1 cellular context compared by ENCODE assay signal in the genomic region with DNA sequence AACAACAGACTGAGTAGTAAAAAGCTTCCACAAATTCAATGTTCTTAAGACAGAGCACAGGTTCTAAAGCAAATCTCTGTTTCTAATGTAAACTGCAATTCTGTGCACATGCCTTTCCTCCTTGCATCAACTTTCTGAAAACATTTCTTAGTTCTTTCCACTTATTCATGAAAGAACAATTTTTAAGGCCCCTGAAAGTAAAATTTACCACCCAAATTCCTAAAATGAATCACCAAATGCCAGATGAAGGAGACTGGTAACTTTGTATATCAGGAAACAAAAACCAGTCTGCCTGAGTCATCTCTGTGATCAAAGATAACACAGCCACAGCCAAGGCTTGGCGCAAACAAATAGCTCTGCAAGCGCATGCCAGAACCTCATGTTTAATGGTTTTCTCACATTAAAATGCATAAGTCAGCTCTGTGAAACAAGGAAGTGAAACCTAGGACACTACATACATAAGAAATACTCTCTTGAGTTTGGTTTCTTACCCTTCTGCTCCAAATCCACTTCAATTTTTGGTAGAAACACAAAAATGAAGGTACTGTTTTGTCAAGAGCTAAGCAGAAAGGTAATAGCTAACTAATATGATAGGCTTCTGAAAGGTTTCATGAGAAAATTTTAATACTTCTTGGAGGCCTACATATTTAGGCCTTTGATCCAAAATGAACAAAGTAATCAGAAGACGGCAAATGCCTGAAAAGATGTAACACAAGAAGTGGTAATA.
TF ChIP-seq lines count a peak whose summit lies in the region.

No MANE protein-coding gene starts in this region.

TF ChIP-seq in K562, 482 proteins besides CTCF, POLR2A, EP300 and RAD21 (continued from another document and continues in another):
- TF ChIP-seq, protein P1, sequence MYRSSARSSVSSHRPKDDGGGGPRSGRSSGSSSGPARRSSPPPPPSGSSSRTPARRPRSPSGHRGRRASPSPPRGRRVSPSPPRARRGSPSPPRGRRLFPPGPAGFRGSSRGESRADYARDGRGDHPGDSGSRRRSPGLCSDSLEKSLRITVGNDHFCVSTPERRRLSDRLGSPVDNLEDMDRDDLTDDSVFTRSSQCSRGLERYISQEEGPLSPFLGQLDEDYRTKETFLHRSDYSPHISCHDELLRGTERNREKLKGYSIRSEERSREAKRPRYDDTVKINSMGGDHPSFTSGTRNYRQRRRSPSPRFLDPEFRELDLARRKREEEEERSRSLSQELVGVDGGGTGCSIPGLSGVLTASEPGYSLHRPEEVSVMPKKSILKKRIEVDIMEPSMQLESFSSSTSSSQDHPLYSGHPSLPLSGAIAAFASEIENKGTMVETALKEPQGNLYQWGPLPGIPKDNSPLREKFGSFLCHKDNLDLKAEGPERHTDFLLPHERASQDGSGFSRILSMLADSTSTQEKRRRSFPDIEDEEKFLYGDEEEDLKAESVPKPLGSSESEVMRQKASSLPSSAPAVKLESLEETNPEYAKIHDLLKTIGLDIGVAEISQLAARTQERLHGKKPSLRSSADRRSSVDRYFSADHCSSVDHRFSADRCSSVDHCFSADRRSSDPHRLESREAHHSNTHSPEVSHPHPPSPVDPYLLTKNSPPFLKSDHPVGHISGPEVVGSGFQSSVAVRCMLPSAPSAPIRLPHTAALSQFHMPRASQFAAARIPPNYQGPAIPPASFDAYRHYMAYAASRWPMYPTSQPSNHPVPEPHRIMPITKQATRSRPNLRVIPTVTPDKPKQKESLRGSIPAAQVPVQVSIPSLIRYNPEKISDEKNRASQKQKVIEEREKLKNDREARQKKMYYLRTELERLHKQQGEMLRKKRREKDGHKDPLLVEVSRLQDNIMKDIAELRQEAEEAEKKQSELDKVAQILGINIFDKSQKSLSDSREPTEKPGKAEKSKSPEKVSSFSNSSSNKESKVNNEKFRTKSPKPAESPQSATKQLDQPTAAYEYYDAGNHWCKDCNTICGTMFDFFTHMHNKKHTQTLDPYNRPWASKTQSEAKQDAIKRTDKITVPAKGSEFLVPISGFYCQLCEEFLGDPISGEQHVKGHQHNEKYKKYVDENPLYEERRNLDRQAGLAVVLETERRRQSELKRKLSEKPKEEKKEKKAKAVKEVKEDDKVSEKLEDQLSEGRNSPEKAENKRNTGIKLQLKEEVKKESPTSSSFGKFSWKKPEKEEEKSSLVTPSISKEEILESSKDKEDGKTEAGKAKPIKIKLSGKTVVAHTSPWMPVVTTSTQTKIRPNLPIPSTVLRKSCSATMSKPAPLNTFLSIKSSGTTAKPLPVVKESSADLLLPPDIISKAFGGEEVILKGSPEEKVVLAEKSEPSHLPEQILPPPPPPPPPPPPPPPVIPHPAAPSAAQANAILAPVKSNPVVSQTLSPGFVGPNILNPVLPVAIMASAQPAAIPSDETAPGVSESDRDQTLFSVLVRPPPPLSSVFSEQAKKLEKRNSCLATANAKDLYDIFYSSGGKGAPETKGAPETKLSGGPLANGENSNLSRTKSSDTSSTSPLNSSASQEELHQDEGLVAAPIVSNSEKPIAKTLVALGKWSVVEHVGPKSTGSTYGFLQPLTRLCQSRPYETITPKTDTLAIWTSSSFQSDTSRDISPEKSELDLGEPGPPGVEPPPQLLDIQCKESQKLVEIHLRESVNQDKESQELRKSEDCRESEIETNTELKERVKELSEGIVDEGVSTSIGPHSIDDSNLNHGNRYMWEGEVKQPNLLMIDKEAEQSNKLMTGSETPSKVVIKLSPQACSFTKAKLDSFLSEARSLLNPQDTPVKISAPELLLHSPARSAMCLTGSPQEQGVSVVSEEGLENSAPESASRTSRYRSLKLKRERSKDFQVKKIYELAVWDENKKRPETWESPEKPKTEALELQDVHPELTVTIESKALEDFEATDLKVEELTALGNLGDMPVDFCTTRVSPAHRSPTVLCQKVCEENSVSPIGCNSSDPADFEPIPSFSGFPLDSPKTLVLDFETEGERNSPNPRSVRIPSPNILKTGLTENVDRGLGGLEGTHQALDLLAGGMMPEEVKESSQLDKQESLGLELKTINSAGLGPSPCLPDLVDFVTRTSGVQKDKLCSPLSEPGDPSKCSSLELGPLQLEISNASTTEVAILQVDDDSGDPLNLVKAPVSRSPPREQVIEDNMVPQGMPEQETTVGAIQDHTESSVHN (IDR thresholded peaks at IDR 0.05; ENCODE audit: borderline replicate concordance in 1 of 2, low read depth in 1 of 2), result peak in 1 of 2 experiments; percentile 40; a peak in 1 of 4 replicates
- TF ChIP-seq SMARCB1 (IDR thresholded peaks at IDR 0.05; ENCODE audit: insufficient read length, low read depth), result peak; percentile 71
- no peak for TF ChIP-seq PCBP2 (IDR thresholded peaks at IDR 0.05; ENCODE audit: low read depth, low read length, poor library complexity, severe bottlenecking)
- no peak for TF ChIP-seq ERF (CRISPR knock-in tag; IDR thresholded peaks at IDR 0.05)
- TF ChIP-seq ELF4 (CRISPR knock-in tag; IDR thresholded peaks at IDR 0.05), result no peak
- TF ChIP-seq, protein P2, sequence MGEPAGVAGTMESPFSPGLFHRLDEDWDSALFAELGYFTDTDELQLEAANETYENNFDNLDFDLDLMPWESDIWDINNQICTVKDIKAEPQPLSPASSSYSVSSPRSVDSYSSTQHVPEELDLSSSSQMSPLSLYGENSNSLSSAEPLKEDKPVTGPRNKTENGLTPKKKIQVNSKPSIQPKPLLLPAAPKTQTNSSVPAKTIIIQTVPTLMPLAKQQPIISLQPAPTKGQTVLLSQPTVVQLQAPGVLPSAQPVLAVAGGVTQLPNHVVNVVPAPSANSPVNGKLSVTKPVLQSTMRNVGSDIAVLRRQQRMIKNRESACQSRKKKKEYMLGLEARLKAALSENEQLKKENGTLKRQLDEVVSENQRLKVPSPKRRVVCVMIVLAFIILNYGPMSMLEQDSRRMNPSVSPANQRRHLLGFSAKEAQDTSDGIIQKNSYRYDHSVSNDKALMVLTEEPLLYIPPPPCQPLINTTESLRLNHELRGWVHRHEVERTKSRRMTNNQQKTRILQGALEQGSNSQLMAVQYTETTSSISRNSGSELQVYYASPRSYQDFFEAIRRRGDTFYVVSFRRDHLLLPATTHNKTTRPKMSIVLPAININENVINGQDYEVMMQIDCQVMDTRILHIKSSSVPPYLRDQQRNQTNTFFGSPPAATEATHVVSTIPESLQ (CRISPR knock-in tag; IDR thresholded peaks at IDR 0.05), result no peak
- TF ChIP-seq NCOR1 (IDR thresholded peaks at IDR 0.05), result peak; percentile 76
- no peak for TF ChIP-seq POLR2B (IDR thresholded peaks at IDR 0.05; ENCODE audit: low read depth, partially characterized antibody)
- TF ChIP-seq NBN (IDR thresholded peaks at IDR 0.05; ENCODE audit: low read depth), result peak; percentile 38; the same call in 1 of the 2 replicates
- TF ChIP-seq NFYB (IDR thresholded peaks at IDR 0.05; ENCODE audit: extremely low read depth, insufficient read length), result no peak
- TF ChIP-seq, protein P3, sequence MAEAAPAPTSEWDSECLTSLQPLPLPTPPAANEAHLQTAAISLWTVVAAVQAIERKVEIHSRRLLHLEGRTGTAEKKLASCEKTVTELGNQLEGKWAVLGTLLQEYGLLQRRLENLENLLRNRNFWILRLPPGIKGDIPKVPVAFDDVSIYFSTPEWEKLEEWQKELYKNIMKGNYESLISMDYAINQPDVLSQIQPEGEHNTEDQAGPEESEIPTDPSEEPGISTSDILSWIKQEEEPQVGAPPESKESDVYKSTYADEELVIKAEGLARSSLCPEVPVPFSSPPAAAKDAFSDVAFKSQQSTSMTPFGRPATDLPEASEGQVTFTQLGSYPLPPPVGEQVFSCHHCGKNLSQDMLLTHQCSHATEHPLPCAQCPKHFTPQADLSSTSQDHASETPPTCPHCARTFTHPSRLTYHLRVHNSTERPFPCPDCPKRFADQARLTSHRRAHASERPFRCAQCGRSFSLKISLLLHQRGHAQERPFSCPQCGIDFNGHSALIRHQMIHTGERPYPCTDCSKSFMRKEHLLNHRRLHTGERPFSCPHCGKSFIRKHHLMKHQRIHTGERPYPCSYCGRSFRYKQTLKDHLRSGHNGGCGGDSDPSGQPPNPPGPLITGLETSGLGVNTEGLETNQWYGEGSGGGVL (CRISPR knock-in tag; IDR thresholded peaks at IDR 0.05), result no peak
- TF ChIP-seq ZNF23 (CRISPR knock-in tag; IDR thresholded peaks at IDR 0.05), result no peak
- TF ChIP-seq, protein P4, sequence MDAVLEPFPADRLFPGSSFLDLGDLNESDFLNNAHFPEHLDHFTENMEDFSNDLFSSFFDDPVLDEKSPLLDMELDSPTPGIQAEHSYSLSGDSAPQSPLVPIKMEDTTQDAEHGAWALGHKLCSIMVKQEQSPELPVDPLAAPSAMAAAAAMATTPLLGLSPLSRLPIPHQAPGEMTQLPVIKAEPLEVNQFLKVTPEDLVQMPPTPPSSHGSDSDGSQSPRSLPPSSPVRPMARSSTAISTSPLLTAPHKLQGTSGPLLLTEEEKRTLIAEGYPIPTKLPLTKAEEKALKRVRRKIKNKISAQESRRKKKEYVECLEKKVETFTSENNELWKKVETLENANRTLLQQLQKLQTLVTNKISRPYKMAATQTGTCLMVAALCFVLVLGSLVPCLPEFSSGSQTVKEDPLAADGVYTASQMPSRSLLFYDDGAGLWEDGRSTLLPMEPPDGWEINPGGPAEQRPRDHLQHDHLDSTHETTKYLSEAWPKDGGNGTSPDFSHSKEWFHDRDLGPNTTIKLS (IDR thresholded peaks at IDR 0.05; ENCODE audit: borderline replicate concordance, low read depth), result 0 out of 2 replicates have a peak, but pooled peaks have one; percentile 25
- TF ChIP-seq TOE1 (IDR thresholded peaks at IDR 0.05; ENCODE audit: borderline replicate concordance), result 0 out of 2 replicates have a peak, but pooled peaks have one; percentile 21
- TF ChIP-seq TOE1 (CRISPR knock-in tag; IDR thresholded peaks at IDR 0.05; ENCODE audit: borderline replicate concordance, low read depth), result no peak
- peak; percentile 62 for TF ChIP-seq STAT5A (IDR thresholded peaks at IDR 0.05; ENCODE audit: borderline replicate concordance, low read length)
- no peak for TF ChIP-seq PTRF (tag; IDR thresholded peaks at IDR 0.05)
- TF ChIP-seq ZBTB1 (CRISPR knock-in tag; IDR thresholded peaks at IDR 0.05; ENCODE audit: borderline replicate concordance, low read depth), result no peak
- TF ChIP-seq CBX8 (IDR thresholded peaks at IDR 0.05; ENCODE audit: borderline replicate concordance, extremely low read depth, low read depth, low read length, poor library complexity, severe bottlenecking), result no peak
- TF ChIP-seq ZNF140 (CRISPR knock-in tag; IDR thresholded peaks at IDR 0.05), result no peak
- peak; percentile 27; the same call in 1 of the 2 replicates for TF ChIP-seq CREB1 (IDR thresholded peaks at IDR 0.05)
- no peak for TF ChIP-seq CREB1 (CRISPR knock-in tag; IDR thresholded peaks at IDR 0.05)
- TF ChIP-seq SMARCA4 (IDR thresholded peaks at IDR 0.05), result peak; percentile 97
- TF ChIP-seq, protein P5, sequence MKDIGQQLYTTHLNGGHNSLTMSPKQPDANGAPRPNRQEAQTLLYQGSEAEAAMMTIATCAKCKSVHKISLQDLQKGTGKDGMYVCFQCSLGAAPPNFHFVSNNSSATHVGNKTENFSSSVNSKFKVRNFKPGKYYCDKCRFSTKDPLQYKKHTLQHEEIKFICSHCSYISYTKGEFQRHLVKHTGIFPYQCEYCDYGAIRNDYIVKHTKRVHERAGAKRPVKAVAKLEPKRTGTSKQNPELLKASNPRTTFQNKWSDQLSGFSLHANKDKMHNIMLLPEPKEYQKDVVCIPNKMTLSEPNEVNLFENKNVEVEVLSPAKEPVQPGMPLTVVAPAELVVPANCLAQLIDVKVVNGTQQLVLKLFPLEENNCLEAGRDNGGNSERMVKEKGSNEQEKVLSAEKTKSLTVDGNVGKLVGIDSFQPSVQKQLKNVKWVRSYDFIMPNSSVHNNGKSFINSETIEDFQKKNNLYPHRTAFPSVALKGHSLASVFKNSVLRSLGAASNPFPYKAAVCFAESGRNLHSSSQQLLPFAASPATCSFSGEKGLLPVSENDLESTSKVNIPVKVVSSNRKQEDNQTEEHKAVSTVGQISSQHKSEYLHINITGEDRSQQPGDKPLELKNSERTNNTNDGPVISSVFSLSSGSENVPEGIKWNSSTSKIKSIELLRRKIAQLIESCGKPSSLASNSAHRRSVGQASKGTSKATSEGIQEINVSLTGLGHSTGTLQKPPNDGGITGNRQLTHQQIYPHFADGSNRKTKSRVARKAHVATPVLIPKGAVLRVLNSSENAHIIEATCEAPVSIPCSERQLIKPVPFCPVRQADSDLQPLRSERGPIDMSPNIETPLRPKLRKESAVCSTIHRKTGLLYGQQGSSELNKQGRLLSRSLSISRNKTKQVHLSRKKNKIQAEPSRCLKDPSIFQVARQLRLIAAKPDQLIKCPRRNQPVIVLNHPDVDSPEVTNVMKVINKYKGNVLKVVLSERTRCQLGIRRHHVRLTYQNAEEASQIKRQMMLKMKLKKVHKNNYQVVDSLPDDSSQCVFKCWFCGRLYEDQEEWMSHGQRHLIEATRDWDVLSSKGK (CRISPR knock-in tag; IDR thresholded peaks at IDR 0.05), result no peak
- peak; percentile 97 for TF ChIP-seq JUND (IDR thresholded peaks at IDR 0.05; ENCODE audit: borderline replicate concordance, low read depth, low read length)
- peak; percentile 96; the same call in 2 of the 3 replicates for TF ChIP-seq JUND (tag; IDR thresholded peaks at IDR 0.05; ENCODE audit: borderline replicate concordance, low read depth, low read length)
- TF ChIP-seq, protein P6, sequence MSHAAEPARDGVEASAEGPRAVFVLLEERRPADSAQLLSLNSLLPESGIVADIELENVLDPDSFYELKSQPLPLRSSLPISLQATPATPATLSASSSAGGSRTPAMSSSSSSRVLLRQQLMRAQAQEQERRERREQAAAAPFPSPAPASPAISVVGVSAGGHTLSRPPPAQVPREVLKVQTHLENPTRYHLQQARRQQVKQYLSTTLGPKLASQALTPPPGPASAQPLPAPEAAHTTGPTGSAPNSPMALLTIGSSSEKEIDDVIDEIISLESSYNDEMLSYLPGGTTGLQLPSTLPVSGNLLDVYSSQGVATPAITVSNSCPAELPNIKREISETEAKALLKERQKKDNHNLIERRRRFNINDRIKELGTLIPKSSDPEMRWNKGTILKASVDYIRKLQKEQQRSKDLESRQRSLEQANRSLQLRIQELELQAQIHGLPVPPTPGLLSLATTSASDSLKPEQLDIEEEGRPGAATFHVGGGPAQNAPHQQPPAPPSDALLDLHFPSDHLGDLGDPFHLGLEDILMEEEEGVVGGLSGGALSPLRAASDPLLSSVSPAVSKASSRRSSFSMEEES (CRISPR knock-in tag; IDR thresholded peaks at IDR 0.05), result no peak
- peak; percentile 32; the same call in 1 of the 2 replicates for TF ChIP-seq MBD2 (IDR thresholded peaks at IDR 0.05; ENCODE audit: borderline replicate concordance, low read depth)
- TF ChIP-seq BCL6 (CRISPR knock-in tag; IDR thresholded peaks at IDR 0.05), result 0 out of 2 replicates have a peak, but pooled peaks have one; percentile 13
- peak; percentile 55 for TF ChIP-seq ZNF316 (IDR thresholded peaks at IDR 0.05)
- TF ChIP-seq, protein P7, sequence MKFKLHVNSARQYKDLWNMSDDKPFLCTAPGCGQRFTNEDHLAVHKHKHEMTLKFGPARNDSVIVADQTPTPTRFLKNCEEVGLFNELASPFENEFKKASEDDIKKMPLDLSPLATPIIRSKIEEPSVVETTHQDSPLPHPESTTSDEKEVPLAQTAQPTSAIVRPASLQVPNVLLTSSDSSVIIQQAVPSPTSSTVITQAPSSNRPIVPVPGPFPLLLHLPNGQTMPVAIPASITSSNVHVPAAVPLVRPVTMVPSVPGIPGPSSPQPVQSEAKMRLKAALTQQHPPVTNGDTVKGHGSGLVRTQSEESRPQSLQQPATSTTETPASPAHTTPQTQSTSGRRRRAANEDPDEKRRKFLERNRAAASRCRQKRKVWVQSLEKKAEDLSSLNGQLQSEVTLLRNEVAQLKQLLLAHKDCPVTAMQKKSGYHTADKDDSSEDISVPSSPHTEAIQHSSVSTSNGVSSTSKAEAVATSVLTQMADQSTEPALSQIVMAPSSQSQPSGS (CRISPR knock-in tag; IDR thresholded peaks at IDR 0.05), result no peak
- no peak for TF ChIP-seq PRPF4 (IDR thresholded peaks at IDR 0.05; ENCODE audit: insufficient read depth, low read depth, low read length, poor library complexity, severe bottlenecking)
- peak in 1 of 2 experiments; percentile 28; a peak in 1 of 4 replicates for TF ChIP-seq KDM1A (IDR thresholded peaks at IDR 0.05)
